9 cellular contexts compared by ENCODE assay signal in the genomic region with DNA sequence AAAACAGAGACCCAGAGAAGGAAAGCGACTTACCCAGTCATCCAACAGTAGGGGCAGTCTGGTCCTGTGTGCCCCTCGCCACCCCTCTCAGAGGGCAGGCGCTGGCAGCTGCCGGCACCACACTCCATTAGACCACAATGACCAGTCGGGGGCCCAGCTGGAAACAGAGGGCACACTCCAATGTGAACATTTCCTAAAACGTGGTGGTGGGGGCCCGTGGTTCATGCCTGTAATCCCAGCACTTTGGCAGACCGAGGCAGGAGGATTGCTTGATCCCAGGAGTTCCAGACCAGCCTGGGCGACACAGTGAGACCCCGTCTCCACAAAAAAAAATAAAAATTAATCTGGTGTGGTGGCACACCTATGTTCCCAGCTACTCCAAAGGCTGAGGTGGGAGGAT. TPM values are rescaled to one million over a fixed set of nuclear protein-coding genes. Genes with fewer than 3 reads are reported as not detected.
A peak's percentile ranks its signal among the peaks of the same experiment; 100 is the strongest.
DNase-seq lines count a peak whose midpoint lies in the region; ATAC-seq, FAIRE-seq and TF ChIP-seq lines count a peak whose summit lies in the region.
"Had no signal": no experiment of that assay in that cellular context is flagged by ENCODE, and none has a peak within 500 bp of the region (broad histone marks: within the 10 kb centered on the region; RNA-seq: fewer than 3 reads in every experiment).

No MANE protein-coding gene starts in this region.

- peaks cover 19% of the 10 kb centered on the region for H3K4me1 ChIP-seq in HUES48 (ENCODE audit: control insufficient read depth, insufficient read depth, low read length)
- H3K4me1 ChIP-seq in astrocyte (ENCODE audit: insufficient read depth, low read length) = peaks cover 12% of the 10 kb centered on the region

- H3K27me3 Mint-ChIP-seq in CD4-positive, alpha-beta T cell = peaks cover 15% of the 10 kb centered on the region
- H3K27me3 Mint-ChIP-seq in astrocyte (ENCODE audit: low read depth, unreplicated experiment) (peaks cover 28% of the 10 kb centered on the region), natural killer cell (ENCODE audit: low read depth in 2 of 2) (peaks cover 8 to 15% of the 10 kb centered on the region in 2 donors)

- no peak for FAIRE-seq in astrocyte (lab: Jason Lieb, UNC)

- H3K4me3 ChIP-seq in HUES48 (ENCODE audit: low read depth, low read length) = peak overlapping the region; percentile 57; the same call in 1 of the 2 replicates
- no peak overlapping the region for H3K4me3 ChIP-seq in astrocyte (ENCODE audit: insufficient read depth, low read depth, low read length)

- POLR2A ChIA-PET in CD4-positive, alpha-beta T cell (lab: Charles Lee) = interaction anchor here (1.3 to 1.8 kb wide), 2 partner anchors 31 to 497 kb away, joined by 3 to 6 read pairs; no protein-coding TSS in a partner anchor

- no peaks in the 10 kb centered on the region for H3K36me3 ChIP-seq in HUES48 (ENCODE audit: control insufficient read depth, insufficient read depth, low read length)
- no peaks in the 10 kb centered on the region for H3K36me3 ChIP-seq in astrocyte (ENCODE audit: insufficient read depth, low read length)

- no peaks in the 10 kb centered on the region for H3K27me3 ChIP-seq in CD4-positive, alpha-beta T cell (ENCODE audit: control insufficient read depth, insufficient read depth, low read length)
- H3K27me3 ChIP-seq in HUES48 (ENCODE audit: control insufficient read depth, insufficient read depth, low read length) (peaks cover 11% of the 10 kb centered on the region), astrocyte (ENCODE audit: insufficient read depth, low read length) (peaks cover 15% of the 10 kb centered on the region)

- H3K9me3 Mint-ChIP-seq in CD4-positive, alpha-beta T cell = no peaks in the 10 kb centered on the region
- H3K9me3 Mint-ChIP-seq in astrocyte (ENCODE audit: unreplicated experiment) (peaks cover 2% of the 10 kb centered on the region), natural killer cell (no peaks in the 10 kb centered on the region)

- H3K4me2 ChIP-seq in astrocyte (ENCODE audit: low read length) = no peak overlapping the region

- H3K4me1 Mint-ChIP-seq in CD4-positive, alpha-beta T cell (ENCODE audit: low read depth) = peaks cover 35% of the 10 kb centered on the region
- H3K4me1 Mint-ChIP-seq in astrocyte (ENCODE audit: low read depth, unreplicated experiment) = peaks cover 14% of the 10 kb centered on the region
- peaks cover 0 to 5% of the 10 kb centered on the region in 2 donors for H3K4me1 Mint-ChIP-seq in natural killer cell

- no peak for DNase-seq in CD4-positive, alpha-beta T cell
- DNase-seq in astrocyte (ENCODE audit: low read depth) = no peak
- DNase-seq in natural killer cell = no peak
- DNase-seq in retina = no peak
- no peak for DNase-seq in middle frontal gyrus (ENCODE audit: extremely low spot score, low spot score)
- DNase-seq in SIG-M5 treated with dmso at 0.1 percent for 504 hours (lab: John Stamatoyannopoulos, UW; ENCODE audit: unreplicated experiment) = no peak
- no peak for DNase-seq in stimulated activated CD4-positive, alpha-beta T cell treated with anti-CD3 and anti-CD28 coated beads, Interleukin-2, amount 100 ng/mL, for 24 hours

- H2AFZ ChIP-seq in astrocyte (ENCODE audit: low read depth, low read length) = no peak overlapping the region

- H4K20me1 ChIP-seq in astrocyte (ENCODE audit: insufficient read depth, low read length) = peaks cover 34% of the 10 kb centered on the region

- ATAC-seq in CD4-positive, alpha-beta T cell (ENCODE audit: poor library complexity) = no peak
- ATAC-seq in natural killer cell = no peak

- intact Hi-C loops in CD4-positive, alpha-beta T cell (cut with DNase I, micrococcal nuclease) = loop anchor here (1.0 to 10.0 kb wide), 5 partner anchors 40 to 1405 kb away; a partner anchor contains a TSS
- intact Hi-C loops in natural killer cell (cut with micrococcal nuclease) = loop anchor here (5.0 kb wide), 1 partner anchor 43 kb away; a partner anchor contains a TSS

- no peaks in the 10 kb centered on the region for H3K9me3 ChIP-seq in CD4-positive, alpha-beta T cell (ENCODE audit: control insufficient read depth, low read length)
- no peaks in the 10 kb centered on the region for H3K9me3 ChIP-seq in HUES48 (ENCODE audit: control insufficient read depth, insufficient read depth, low read length)
- no peaks in the 10 kb centered on the region for H3K9me3 ChIP-seq in astrocyte (ENCODE audit: insufficient read depth, low read depth, low read length)

- peak overlapping the region; percentile 92 for H3K4me3 Mint-ChIP-seq in CD4-positive, alpha-beta T cell
- peak overlapping the region; percentile 76 for H3K4me3 Mint-ChIP-seq in astrocyte (ENCODE audit: unreplicated experiment)
- H3K4me3 Mint-ChIP-seq in natural killer cell = peak overlapping the region; percentile 76

- H3K27ac Mint-ChIP-seq in CD4-positive, alpha-beta T cell = peak overlapping the region; percentile 82
- no peak overlapping the region for H3K27ac Mint-ChIP-seq in astrocyte (ENCODE audit: unreplicated experiment)
- H3K27ac Mint-ChIP-seq in natural killer cell = peak overlapping the region; percentile 21 to 80

- H3K9ac ChIP-seq in HUES48 (ENCODE audit: low read depth, low read length) (no peak overlapping the region), astrocyte (ENCODE audit: low read length) (no peak overlapping the region)

- H3K36me3 Mint-ChIP-seq in CD4-positive, alpha-beta T cell (ENCODE audit: low read depth) = no peaks in the 10 kb centered on the region
- H3K36me3 Mint-ChIP-seq in astrocyte (ENCODE audit: low read depth, unreplicated experiment) (no peaks in the 10 kb centered on the region), natural killer cell (no peaks in the 10 kb centered on the region)

- CTCF ChIA-PET in CD4-positive, alpha-beta T cell (lab: Charles Lee) = interaction anchor here (2.6 to 4.1 kb wide), 2 partner anchors 16 to 30 kb away, joined by 14 to 15 read pairs; no protein-coding TSS in a partner anchor

- TF ChIP-seq CTCF in CD4-positive, alpha-beta T cell (IDR thresholded peaks at IDR 0.05) = no peak
- no peak for TF ChIP-seq CTCF in astrocyte (IDR thresholded peaks at IDR 0.05; ENCODE audit: insufficient read depth, low read depth, low read length)
- no peak for TF ChIP-seq CTCF in natural killer cell (IDR thresholded peaks at IDR 0.05)

- peaks cover 37% of the 10 kb centered on the region for H3K79me2 ChIP-seq in astrocyte (ENCODE audit: insufficient read depth, low read length)

- no peak overlapping the region for H3K27ac ChIP-seq in CD4-positive, alpha-beta T cell (ENCODE audit: low read depth, low read length)
- no peak overlapping the region for H3K27ac ChIP-seq in HUES48 (ENCODE audit: low read depth, low read length)
- H3K27ac ChIP-seq in astrocyte (ENCODE audit: low read depth, low read length) = no peak overlapping the region
- H3K27ac ChIP-seq: epithelial cell of prostate had no signal

RNA-seq across cellular contexts. Expression of a gene that starts 0.9 kb away (rescaled TPM):
- total RNA-seq in CD4-positive, alpha-beta T cell = 10 to 100 TPM; 48.5 to 54.9 TPM
- total RNA-seq in astrocyte (119 and 120 TPM in 2 replicates), natural killer cell (10 to 100 TPM; 35.8 to 60.9 (median 48.4) TPM)

RNA-seq across cellular contexts. Expression of a gene that starts 30.2 kb away (rescaled TPM):
- not detected for total RNA-seq in CD4-positive, alpha-beta T cell
- total RNA-seq in astrocyte = 0.07 TPM in 1 of 2 replicates, not detected in the other
- total RNA-seq in natural killer cell = not detected

RNA-seq across cellular contexts. Expression of a gene that starts 42.0 kb away (rescaled TPM):
- 10 to 100 TPM; 15.3 to 19.6 TPM for total RNA-seq in CD4-positive, alpha-beta T cell
- 6.9 and 9.7 TPM in 2 replicates for total RNA-seq in astrocyte
- 10 to 100 TPM; 12.3 to 19.3 (median 14.8) TPM for total RNA-seq in natural killer cell
